In the genomic region with DNA sequence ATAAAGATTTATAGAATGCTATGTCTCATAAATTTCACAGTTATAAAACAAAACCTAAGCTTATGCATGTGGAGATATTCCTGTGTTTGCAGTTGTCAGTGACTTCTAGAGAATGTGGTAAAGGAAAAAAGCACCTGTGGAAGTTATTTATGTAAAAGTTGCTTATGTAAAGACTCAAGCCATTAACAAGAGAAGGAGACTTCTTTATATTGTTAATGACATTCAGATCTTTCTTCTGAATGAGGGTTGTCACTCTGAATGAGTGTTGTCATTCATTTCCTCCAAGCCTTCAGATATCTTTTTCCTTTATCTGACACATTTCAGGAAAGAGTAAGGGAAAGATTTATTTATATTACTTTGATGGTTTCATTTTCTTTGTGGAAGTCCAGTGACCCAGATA, we compare ENCODE assay signal across 25 cellular contexts.
"Had no signal": no experiment of that assay in that cellular context is flagged by ENCODE, and none has a peak within 500 bp of the region (broad histone marks: within the 10 kb centered on the region; RNA-seq: fewer than 3 reads in every experiment).

No MANE protein-coding gene starts in this region.

- H3K27me3 Mint-ChIP-seq: memory B cell; naive B cell; natural killer cell treated with Interleukin-12 subunit alpha and Interleukin-12 subunit beta and Interleukin-15 and Interleukin-18, amount 100 ng/mL, for 72 hours had no signal

- H3K9ac ChIP-seq: neural progenitor cell had no signal

- H3K36me3 Mint-ChIP-seq: natural killer cell treated with Interleukin-12 subunit alpha and Interleukin-12 subunit beta and Interleukin-15 and Interleukin-18, amount 100 ng/mL, for 72 hours had no signal

- H3K4me3 ChIP-seq: gastrocnemius medialis, lung, neural progenitor cell, prostate gland, right atrium auricular region, smooth muscle cell, stomach, thyroid gland, vagina had no signal

- H3K9me3 ChIP-seq: gastrocnemius medialis, prostate gland, right atrium auricular region, stomach, thyroid gland, vagina had no signal

- H3K9me3 Mint-ChIP-seq: endodermal cell; memory B cell; naive B cell; natural killer cell treated with Interleukin-12 subunit alpha and Interleukin-12 subunit beta and Interleukin-15 and Interleukin-18, amount 100 ng/mL, for 72 hours; neural progenitor cell; stimulated activated effector memory CD8-positive, alpha-beta T cell treated with anti-CD3 and anti-CD28 coated beads, Interleukin-12 subunit alpha, Interleukin-12 subunit beta, amount 100 ng/mL, for 72 hours had no signal

- H3K27me3 ChIP-seq: gastrocnemius medialis, neural progenitor cell, right atrium auricular region, stomach, thyroid gland, vagina had no signal

- H3K4me1 ChIP-seq: gastrocnemius medialis, prostate gland, right atrium auricular region, stomach, thyroid gland, vagina had no signal

- H3K27ac ChIP-seq: epithelial cell of prostate, gastrocnemius medialis, neural progenitor cell, prostate gland, right atrium auricular region, stomach, thyroid gland, vagina had no signal

- DNase-seq: effector CD8-positive, alpha-beta T cell; foreskin fibroblast; gastrocnemius medialis; head of caudate nucleus; naive B cell; stimulated activated CD4-positive, alpha-beta T cell treated with anti-CD3 and anti-CD28 coated beads, Interleukin-2, amount 100 ng/mL, for 24 hours; stimulated activated CD4-positive, alpha-beta T cell treated with anti-CD3 and anti-CD28 coated beads, Interleukin-4, amount 100 ng/mL, for 24 hours; stimulated activated naive CD4-positive, alpha-beta T cell treated with Interleukin-2 at 50 U/mL for 16 hours; stomach; thyroid gland; trophoblast cell had no signal

- ATAC-seq: esophagus mucosa; gastrocnemius medialis; left lobe of liver; natural killer cell treated with Interleukin-12 subunit alpha and Interleukin-12 subunit beta and Interleukin-15 and Interleukin-18, amount 100 ng/mL, for 72 hours; sciatic nerve; stimulated activated effector memory CD8-positive, alpha-beta T cell treated with anti-CD3 and anti-CD28 coated beads, Interleukin-12 subunit alpha, Interleukin-12 subunit beta, amount 100 ng/mL, for 72 hours had no signal

- H3K4me3 Mint-ChIP-seq: memory B cell; naive B cell; natural killer cell treated with Interleukin-12 subunit alpha and Interleukin-12 subunit beta and Interleukin-15 and Interleukin-18, amount 100 ng/mL, for 72 hours; neural progenitor cell; stimulated activated effector memory CD8-positive, alpha-beta T cell treated with anti-CD3 and anti-CD28 coated beads, Interleukin-12 subunit alpha, Interleukin-12 subunit beta, amount 100 ng/mL, for 72 hours had no signal

- H3K4me1 Mint-ChIP-seq: naive B cell had no signal

- H3K4me2 ChIP-seq: smooth muscle cell had no signal

- H3K27ac Mint-ChIP-seq: memory B cell; natural killer cell treated with Interleukin-12 subunit alpha and Interleukin-12 subunit beta and Interleukin-15 and Interleukin-18, amount 100 ng/mL, for 72 hours; neural progenitor cell; stimulated activated effector memory CD8-positive, alpha-beta T cell treated with anti-CD3 and anti-CD28 coated beads, Interleukin-12 subunit alpha, Interleukin-12 subunit beta, amount 100 ng/mL, for 72 hours had no signal

- H3K36me3 ChIP-seq: gastrocnemius medialis, neural progenitor cell, prostate gland, right atrium auricular region, stomach, thyroid gland, vagina had no signal
